In genomic region chr2:12008425-12009061, GRCh38 we compare ENCODE assay signal across 9 cellular contexts.
A peak's percentile ranks its signal among the peaks of the same experiment; 100 is the strongest.
DNase-seq lines count a peak whose midpoint lies in the region; ATAC-seq, FAIRE-seq and TF ChIP-seq lines count a peak whose summit lies in the region.
"Had no signal": no experiment of that assay in that cellular context is flagged by ENCODE, and none has a peak within 500 bp of the region (broad histone marks: within the 10 kb centered on the region; RNA-seq: fewer than 3 reads in every experiment).

No MANE protein-coding gene starts in this region.

- H3K9ac ChIP-seq in kidney (ENCODE audit: low read length in 2 of 2), result no peak overlapping the region

- H3K4me1 ChIP-seq in tibial nerve, result peaks cover 0 to 8% (median 0%) of the 10 kb centered on the region in 4 donors
- peaks cover 8 to 19% of the 10 kb centered on the region in 2 donors for H3K4me1 ChIP-seq in kidney (ENCODE audit: control insufficient read depth in 1 of 2, insufficient read depth in 1 of 2, low read depth in 1 of 2, low read length in 2 of 2)
- H3K4me1 ChIP-seq: ascending aorta had no signal

- no peak overlapping the region for H3K27ac ChIP-seq in tibial nerve
- no peak overlapping the region for H3K27ac ChIP-seq in kidney (ENCODE audit: low read depth in 2 of 2, low read length in 2 of 2)
- H3K27ac ChIP-seq: ascending aorta had no signal

- in situ Hi-C loops in GM13977 (cut with MboI; ENCODE audit: low pct_unique_long_range_greater_than_20kb, low sequenced_read_pairs, unreplicated experiment), result no loop called here

- DNase-seq in GM13977 (ENCODE audit: low spot score) (peak; percentile 46), bronchial epithelial cell (ENCODE audit: low read depth) (peak; percentile 59), NCI-H526 treated with DMSO at 0.1 percent for 48 hours (lab: John Stamatoyannopoulos, UW) (no peak), tibial nerve (ENCODE audit: low spot score in 2 of 2) (no peak), HEK293T (ENCODE audit: extremely low spot score) (no peak), kidney (no peak)

- peak; percentile 73 for ATAC-seq in GM21717 (IDR thresholded peaks at IDR 0.05; ENCODE audit: unreplicated experiment)
- ATAC-seq in HG03558 (IDR thresholded peaks at IDR 0.05; ENCODE audit: extremely low read depth, unreplicated experiment), result peak; percentile 70

- TF ChIP-seq CTCF in GM13977 (IDR thresholded peaks at IDR 0.05; ENCODE audit: extremely low read depth, insufficient read depth, missing control alignments) (no peak), bronchial epithelial cell (IDR thresholded peaks at IDR 0.05; ENCODE audit: insufficient read depth, low read length, severe bottlenecking) (no peak), tibial nerve (IDR thresholded peaks at IDR 0.05) (no peak), kidney (IDR thresholded peaks at IDR 0.05; ENCODE audit: borderline replicate concordance, extremely low read depth, insufficient read depth) (no peak)

- POLR2A ChIA-PET in HEK293T (lab: Yijun Ruan, JAX), result no interaction called here

- H3K4me3 ChIP-seq in bronchial epithelial cell (ENCODE audit: low read depth, low read length), result no peak overlapping the region
- no peak overlapping the region for H3K4me3 ChIP-seq in tibial nerve
- no peak overlapping the region for H3K4me3 ChIP-seq in kidney (ENCODE audit: low read length in 2 of 2)
- H3K4me3 ChIP-seq: ascending aorta had no signal

- 68 to 72% methylated on average over 6 of the region's 6 CpGs for WGBS in tibial nerve, 2 donors

- intact Hi-C loops in kidney (cut with DNase I), result no loop called here

- H3K36me3 ChIP-seq in bronchial epithelial cell (ENCODE audit: control insufficient read depth, insufficient read depth, low read length), result no peaks in the 10 kb centered on the region
- no peaks in the 10 kb centered on the region for H3K36me3 ChIP-seq in tibial nerve
- no peaks in the 10 kb centered on the region for H3K36me3 ChIP-seq in kidney (ENCODE audit: control insufficient read depth in 1 of 2, insufficient read depth in 2 of 2, low read length in 2 of 2)
- H3K36me3 ChIP-seq: ascending aorta had no signal

- H3K9me3 ChIP-seq in tibial nerve (no peaks in the 10 kb centered on the region), kidney (ENCODE audit: control insufficient read depth in 1 of 2, low read length in 2 of 2) (no peaks in the 10 kb centered on the region)
- H3K9me3 ChIP-seq: ascending aorta had no signal

- CTCF ChIA-PET in HEK293T (lab: Yijun Ruan, JAX), result no interaction called here

- no peaks in the 10 kb centered on the region for H3K27me3 ChIP-seq in bronchial epithelial cell (ENCODE audit: control insufficient read depth, insufficient read depth, low read length)
- H3K27me3 ChIP-seq in tibial nerve, result no peaks in the 10 kb centered on the region
- H3K27me3 ChIP-seq: ascending aorta had no signal

- TF ChIP-seq POLR2A in tibial nerve (IDR thresholded peaks at IDR 0.05), result no peak

- FAIRE-seq in bronchial epithelial cell (lab: Jason Lieb, UNC) (no peak), kidney (lab: Jason Lieb, UNC) (no peak)

- no peak for TF ChIP-seq EP300 in tibial nerve (IDR thresholded peaks at IDR 0.05)

TF ChIP-seq in HEK293T, 16 proteins besides CTCF, POLR2A, EP300 and RAD21:
- TF ChIP-seq ELF4 (IDR thresholded peaks at IDR 0.05) (no peak), ARNT (IDR thresholded peaks at IDR 0.05) (no peak), TARDBP (IDR thresholded peaks at IDR 0.05) (no peak), NFRKB (IDR thresholded peaks at IDR 0.05) (no peak), FOXA1 (IDR thresholded peaks at IDR 0.05) (no peak), BHLHE40 (IDR thresholded peaks at IDR 0.05; ENCODE audit: borderline replicate concordance) (no peak)
TF ChIP-seq in HEK293T: peak in this region for 0.

Comparison
In these comparisons a context has a peak if more than half of its experiments do, and no peak if none do; other contexts are left out.
1. DNase-seq: peak in GM13977 (single experiment) and bronchial epithelial cell (single experiment); none in NCI-H526 treated with DMSO at 0.1 percent for 48 hours (single experiment), tibial nerve (0 of 2), HEK293T (single experiment) and kidney (single experiment).